In the genomic region with DNA sequence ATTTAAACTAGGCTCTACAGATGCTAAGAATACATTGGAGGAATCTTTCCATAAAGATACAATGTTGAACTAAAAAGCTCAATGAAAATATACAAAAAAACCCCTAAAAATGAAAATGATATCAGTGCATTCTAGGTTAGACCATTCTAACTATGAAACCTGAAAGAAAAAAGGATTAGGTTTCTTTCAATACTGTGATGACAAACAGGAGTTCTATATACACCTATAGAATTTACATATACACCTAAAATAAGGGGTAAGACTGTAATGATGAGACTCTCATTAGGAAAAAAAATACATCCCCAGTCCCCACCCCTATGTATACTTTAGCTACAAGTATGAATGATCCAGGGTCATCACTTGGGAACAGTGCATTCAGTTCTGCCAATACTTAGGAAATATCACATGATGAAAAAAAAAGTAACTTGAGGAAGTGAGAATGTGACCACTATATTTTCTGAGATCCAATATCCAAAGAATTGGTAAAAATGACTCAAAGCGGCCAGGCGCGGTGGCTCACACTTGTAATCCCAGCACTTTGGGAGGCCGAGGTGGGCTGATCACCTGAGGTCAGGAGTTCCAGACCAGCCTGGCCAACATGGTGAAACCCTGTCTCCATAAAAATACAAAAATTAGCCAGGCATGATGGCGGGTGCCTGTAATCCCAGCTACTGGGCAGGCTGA, we compare ENCODE assay signal across 23 cellular contexts. TPM values are rescaled to one million over a fixed set of nuclear protein-coding genes. Genes with fewer than 3 reads are reported as not detected.
DNase-seq lines count a peak whose midpoint lies in the region; ATAC-seq lines count a peak whose summit lies in the region.
"Had no signal": no experiment of that assay in that cellular context is flagged by ENCODE, and none has a peak within 500 bp of the region (broad histone marks: within the 10 kb centered on the region; RNA-seq: fewer than 3 reads in every experiment).

No MANE protein-coding gene starts in this region.

- H3K4me3 Mint-ChIP-seq in activated CD4-positive, alpha-beta T cell treated with anti-CD3 and anti-CD28 coated beads for 36 hours, result no peak overlapping the region
- H3K4me3 Mint-ChIP-seq in activated naive CD8-positive, alpha-beta T cell treated with anti-CD3 and anti-CD28 coated beads, Interleukin-2, amount 50 U/mL, for 24 hours, result no peak overlapping the region
- H3K4me3 Mint-ChIP-seq: IgD-negative memory B cell had no signal

- POLR2A ChIA-PET in activated CD4-positive, alpha-beta T cell treated with anti-CD3 and anti-CD28 coated beads for 36 hours (lab: Charles Lee), result no interaction called here

- no peaks in the 10 kb centered on the region for H3K9me3 Mint-ChIP-seq in activated CD4-positive, alpha-beta T cell treated with anti-CD3 and anti-CD28 coated beads for 36 hours (ENCODE audit: low read depth)
- H3K9me3 Mint-ChIP-seq in activated naive CD8-positive, alpha-beta T cell treated with anti-CD3 and anti-CD28 coated beads, Interleukin-2, amount 50 U/mL, for 24 hours, result no peaks in the 10 kb centered on the region
- H3K9me3 Mint-ChIP-seq: activated T-helper 2 cell treated with anti-CD3 and anti-CD28 coated beads, Interferon-gamma antibody, Interleukin-2, Interleukin-4, amounts not matched to agents 10 μg/mL and 5 μg/mL and 100 μg/mL, durations not matched to agents 14 hours and 24 hours and 36 hours; IgD-negative memory B cell had no signal

- no peaks in the 10 kb centered on the region for H3K27me3 Mint-ChIP-seq in activated CD4-positive, alpha-beta T cell treated with anti-CD3 and anti-CD28 coated beads for 36 hours
- H3K27me3 Mint-ChIP-seq in activated naive CD8-positive, alpha-beta T cell treated with anti-CD3 and anti-CD28 coated beads, Interleukin-2, amount 50 U/mL, for 24 hours, result no peaks in the 10 kb centered on the region
- H3K27me3 Mint-ChIP-seq: IgD-negative memory B cell had no signal

- H3K36me3 Mint-ChIP-seq in activated CD4-positive, alpha-beta T cell treated with anti-CD3 and anti-CD28 coated beads for 36 hours (ENCODE audit: low read depth), result peaks cover 17% of the 10 kb centered on the region
- H3K36me3 Mint-ChIP-seq in activated naive CD8-positive, alpha-beta T cell treated with anti-CD3 and anti-CD28 coated beads, Interleukin-2, amount 50 U/mL, for 24 hours (ENCODE audit: low read depth), result peaks cover 10% of the 10 kb centered on the region

- DNase-seq in activated CD4-positive, alpha-beta T cell treated with anti-CD3 and anti-CD28 coated beads for 36 hours, result no peak
- DNase-seq in activated CD4-positive, alpha-beta T cell treated with anti-CD3 and anti-CD28 coated beads, Interleukin-2, amount 50 U/mL, for 1 hour, result no peak
- no peak for DNase-seq in activated naive CD8-positive, alpha-beta T cell treated with anti-CD3 and anti-CD28 coated beads, Interleukin-2, amount 50 U/mL, for 24 hours
- DNase-seq in superior temporal gyrus (ENCODE audit: extremely low spot score), result no peak
- no peak for DNase-seq in H7
- no peak for DNase-seq in AML-193 (lab: John Stamatoyannopoulos, UW)
- DNase-seq: 8988T, amygdala, caudate nucleus, GDM1, left lung, MG63, NCI-H187 treated with DMSO at 0.1 percent for 48 hours, Right ventricle myocardium superior, T-helper 1 cell, trophoblast cell had no signal

- no peaks in the 10 kb centered on the region for H3K36me3 ChIP-seq in H7 (replicated peaks; ENCODE audit: control insufficient read depth, insufficient read depth, low read length)

- ATAC-seq in activated CD4-positive, alpha-beta T cell treated with anti-CD3 and anti-CD28 coated beads for 36 hours, result peak; percentile 71
- ATAC-seq in GM21390 (IDR thresholded peaks at IDR 0.05; ENCODE audit: unreplicated experiment), result peak; percentile 86
- ATAC-seq in HG03342 (IDR thresholded peaks at IDR 0.05; ENCODE audit: unreplicated experiment), result peak; percentile 76
- no peak for ATAC-seq in activated naive CD8-positive, alpha-beta T cell treated with anti-CD3 and anti-CD28 coated beads, Interleukin-2, amount 50 U/mL, for 24 hours
- ATAC-seq: esophagus mucosa, HCT116, left lung had no signal

- H3K4me3 ChIP-seq in H7 (ENCODE audit: insufficient read depth, low read depth, low read length), result no peak overlapping the region
- H3K4me3 ChIP-seq: BLaER1 treated with 17β-estradiol and CSF1 and Interleukin-3, amounts not matched to agents 10 nM and 100 nM; left lung; MG63 had no signal

- no peaks in the 10 kb centered on the region for H3K27me3 ChIP-seq in H7 (ENCODE audit: control insufficient read depth, insufficient read depth, low read length)
- H3K27me3 ChIP-seq: BLaER1 treated with 17β-estradiol and CSF1 and Interleukin-3, amounts not matched to agents 10 nM and 100 nM; left lung; MG63 had no signal

- no peak overlapping the region for H3K27ac Mint-ChIP-seq in activated CD4-positive, alpha-beta T cell treated with anti-CD3 and anti-CD28 coated beads for 36 hours
- peak overlapping the region; percentile 13 for H3K27ac Mint-ChIP-seq in activated naive CD8-positive, alpha-beta T cell treated with anti-CD3 and anti-CD28 coated beads, Interleukin-2, amount 50 U/mL, for 24 hours
- H3K27ac Mint-ChIP-seq: activated T-helper 2 cell treated with anti-CD3 and anti-CD28 coated beads, Interferon-gamma antibody, Interleukin-2, Interleukin-4, amounts not matched to agents 10 μg/mL and 5 μg/mL and 100 μg/mL, durations not matched to agents 14 hours and 24 hours and 36 hours had no signal

- CTCF ChIA-PET in activated CD4-positive, alpha-beta T cell treated with anti-CD3 and anti-CD28 coated beads for 36 hours (lab: Charles Lee), result interaction anchor here (1.6 kb wide), 1 partner anchor 196 kb away, joined by 4 read pairs; no protein-coding TSS in a partner anchor

- peaks cover 26% of the 10 kb centered on the region for H3K4me1 Mint-ChIP-seq in activated CD4-positive, alpha-beta T cell treated with anti-CD3 and anti-CD28 coated beads for 36 hours
- peaks cover 14% of the 10 kb centered on the region for H3K4me1 Mint-ChIP-seq in activated naive CD8-positive, alpha-beta T cell treated with anti-CD3 and anti-CD28 coated beads, Interleukin-2, amount 50 U/mL, for 24 hours

- intact Hi-C loops in activated CD4-positive, alpha-beta T cell treated with anti-CD3 and anti-CD28 coated beads for 36 hours (cut with DNase I, micrococcal nuclease), result no loop called here

RNA-seq across cellular contexts. Expression of a gene that starts 26.3 kb away (rescaled TPM):
- total RNA-seq in activated CD4-positive, alpha-beta T cell treated with anti-CD3 and anti-CD28 coated beads for 36 hours, result 100 to 1,000 TPM; 140 to 141 TPM
- 193 and 196 TPM in 2 replicates for total RNA-seq in H7 (2014; rRNA removed; shearing (Covaris generic))

RNA-seq across cellular contexts. Expression of a gene that starts 26.8 kb away (rescaled TPM):
- 10 to 100 TPM; 21.3 to 22.2 TPM for total RNA-seq in activated CD4-positive, alpha-beta T cell treated with anti-CD3 and anti-CD28 coated beads for 36 hours
- 25.8 and 36.5 TPM in 2 replicates for total RNA-seq in H7 (2014; rRNA removed; shearing (Covaris generic))
